1 cellular context compared by ENCODE assay signal in genomic region chr1:20787100-20787774, GRCh38.
TF ChIP-seq lines count a peak whose summit lies in the region.

A gene with protein sequence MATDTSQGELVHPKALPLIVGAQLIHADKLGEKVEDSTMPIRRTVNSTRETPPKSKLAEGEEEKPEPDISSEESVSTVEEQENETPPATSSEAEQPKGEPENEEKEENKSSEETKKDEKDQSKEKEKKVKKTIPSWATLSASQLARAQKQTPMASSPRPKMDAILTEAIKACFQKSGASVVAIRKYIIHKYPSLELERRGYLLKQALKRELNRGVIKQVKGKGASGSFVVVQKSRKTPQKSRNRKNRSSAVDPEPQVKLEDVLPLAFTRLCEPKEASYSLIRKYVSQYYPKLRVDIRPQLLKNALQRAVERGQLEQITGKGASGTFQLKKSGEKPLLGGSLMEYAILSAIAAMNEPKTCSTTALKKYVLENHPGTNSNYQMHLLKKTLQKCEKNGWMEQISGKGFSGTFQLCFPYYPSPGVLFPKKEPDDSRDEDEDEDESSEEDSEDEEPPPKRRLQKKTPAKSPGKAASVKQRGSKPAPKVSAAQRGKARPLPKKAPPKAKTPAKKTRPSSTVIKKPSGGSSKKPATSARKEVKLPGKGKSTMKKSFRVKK (minus strand): TSS chr1:20787307. CDS start chr1:20780440, 6,867 bp downstream.

TF ChIP-seq in HepG2, 621 proteins besides CTCF, POLR2A, EP300 and RAD21 (continued from another document and continues in another):
- TF ChIP-seq PRDM15 (CRISPR knock-in tag; IDR thresholded peaks at IDR 0.05) (no peak), ZNF407 (CRISPR knock-in tag; IDR thresholded peaks at IDR 0.05; ENCODE audit: not compliant biosample characterization) (no peak), NFYB (CRISPR knock-in tag; IDR thresholded peaks at IDR 0.05) (no peak), ZNF776 (CRISPR knock-in tag; IDR thresholded peaks at IDR 0.05) (no peak), POGZ (CRISPR knock-in tag; IDR thresholded peaks at IDR 0.05) (no peak), LCORL (IDR thresholded peaks at IDR 0.05) (no peak), LCORL (CRISPR knock-in tag; IDR thresholded peaks at IDR 0.05) (no peak), ZNF678 (CRISPR knock-in tag; IDR thresholded peaks at IDR 0.05) (no peak), BCLAF1 (IDR thresholded peaks at IDR 0.05) (no peak), CERS6 (CRISPR knock-in tag; IDR thresholded peaks at IDR 0.05) (no peak), CREB1 (IDR thresholded peaks at IDR 0.05) (no peak), CREB1 (CRISPR knock-in tag; IDR thresholded peaks at IDR 0.05) (no peak), HNRNPLL (IDR thresholded peaks at IDR 0.05; ENCODE audit: low read depth, low read length, poor library complexity, severe bottlenecking) (peak; percentile 60), ZNF281 (CRISPR knock-in tag; IDR thresholded peaks at IDR 0.05; ENCODE audit: borderline replicate concordance) (no peak; the same call in 1 of the 2 replicates), TOE1 (CRISPR knock-in tag; IDR thresholded peaks at IDR 0.05) (no peak), ELF4 (CRISPR knock-in tag; IDR thresholded peaks at IDR 0.05; ENCODE audit: borderline replicate concordance) (no peak), ZNF510 (CRISPR knock-in tag; IDR thresholded peaks at IDR 0.05; ENCODE audit: low read depth) (no peak), DMAP1 (CRISPR knock-in tag; IDR thresholded peaks at IDR 0.05) (no peak), CENPT (CRISPR knock-in tag; IDR thresholded peaks at IDR 0.05; ENCODE audit: low read depth) (no peak), ZMYM2 (CRISPR knock-in tag; IDR thresholded peaks at IDR 0.05) (no peak), CEBPG (CRISPR knock-in tag; IDR thresholded peaks at IDR 0.05) (no peak), SMARCC2 (IDR thresholded peaks at IDR 0.05) (no peak), ZNF883 (CRISPR knock-in tag; IDR thresholded peaks at IDR 0.05; ENCODE audit: not compliant biosample characterization) (no peak), CHCHD3 (CRISPR knock-in tag; IDR thresholded peaks at IDR 0.05) (no peak), IKZF1 (IDR thresholded peaks at IDR 0.05) (no peak), NFKB2 (CRISPR knock-in tag; IDR thresholded peaks at IDR 0.05; ENCODE audit: borderline replicate concordance) (no peak; the same call in 1 of the 2 replicates), ZNF780A (CRISPR knock-in tag; IDR thresholded peaks at IDR 0.05) (no peak), ZIK1 (CRISPR knock-in tag; IDR thresholded peaks at IDR 0.05; ENCODE audit: borderline replicate concordance, low read depth) (no peak), CC2D1A (CRISPR knock-in tag; IDR thresholded peaks at IDR 0.05) (no peak), ZNF816 (CRISPR knock-in tag; IDR thresholded peaks at IDR 0.05; ENCODE audit: borderline replicate concordance) (peak; percentile 61)
- TF ChIP-seq, protein P1, sequence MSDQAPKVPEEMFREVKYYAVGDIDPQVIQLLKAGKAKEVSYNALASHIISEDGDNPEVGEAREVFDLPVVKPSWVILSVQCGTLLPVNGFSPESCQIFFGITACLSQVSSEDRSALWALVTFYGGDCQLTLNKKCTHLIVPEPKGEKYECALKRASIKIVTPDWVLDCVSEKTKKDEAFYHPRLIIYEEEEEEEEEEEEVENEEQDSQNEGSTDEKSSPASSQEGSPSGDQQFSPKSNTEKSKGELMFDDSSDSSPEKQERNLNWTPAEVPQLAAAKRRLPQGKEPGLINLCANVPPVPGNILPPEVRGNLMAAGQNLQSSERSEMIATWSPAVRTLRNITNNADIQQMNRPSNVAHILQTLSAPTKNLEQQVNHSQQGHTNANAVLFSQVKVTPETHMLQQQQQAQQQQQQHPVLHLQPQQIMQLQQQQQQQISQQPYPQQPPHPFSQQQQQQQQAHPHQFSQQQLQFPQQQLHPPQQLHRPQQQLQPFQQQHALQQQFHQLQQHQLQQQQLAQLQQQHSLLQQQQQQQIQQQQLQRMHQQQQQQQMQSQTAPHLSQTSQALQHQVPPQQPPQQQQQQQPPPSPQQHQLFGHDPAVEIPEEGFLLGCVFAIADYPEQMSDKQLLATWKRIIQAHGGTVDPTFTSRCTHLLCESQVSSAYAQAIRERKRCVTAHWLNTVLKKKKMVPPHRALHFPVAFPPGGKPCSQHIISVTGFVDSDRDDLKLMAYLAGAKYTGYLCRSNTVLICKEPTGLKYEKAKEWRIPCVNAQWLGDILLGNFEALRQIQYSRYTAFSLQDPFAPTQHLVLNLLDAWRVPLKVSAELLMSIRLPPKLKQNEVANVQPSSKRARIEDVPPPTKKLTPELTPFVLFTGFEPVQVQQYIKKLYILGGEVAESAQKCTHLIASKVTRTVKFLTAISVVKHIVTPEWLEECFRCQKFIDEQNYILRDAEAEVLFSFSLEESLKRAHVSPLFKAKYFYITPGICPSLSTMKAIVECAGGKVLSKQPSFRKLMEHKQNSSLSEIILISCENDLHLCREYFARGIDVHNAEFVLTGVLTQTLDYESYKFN (CRISPR knock-in tag; conservative IDR thresholded peaks at IDR 0.05): no peak
- TF ChIP-seq, protein P2, sequence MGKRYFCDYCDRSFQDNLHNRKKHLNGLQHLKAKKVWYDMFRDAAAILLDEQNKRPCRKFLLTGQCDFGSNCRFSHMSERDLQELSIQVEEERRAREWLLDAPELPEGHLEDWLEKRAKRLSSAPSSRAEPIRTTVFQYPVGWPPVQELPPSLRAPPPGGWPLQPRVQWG (CRISPR knock-in tag; IDR thresholded peaks at IDR 0.05; ENCODE audit: borderline replicate concordance, low read depth): no peak
